ENCODE assay signal across 19 cellular contexts in the genomic region with DNA sequence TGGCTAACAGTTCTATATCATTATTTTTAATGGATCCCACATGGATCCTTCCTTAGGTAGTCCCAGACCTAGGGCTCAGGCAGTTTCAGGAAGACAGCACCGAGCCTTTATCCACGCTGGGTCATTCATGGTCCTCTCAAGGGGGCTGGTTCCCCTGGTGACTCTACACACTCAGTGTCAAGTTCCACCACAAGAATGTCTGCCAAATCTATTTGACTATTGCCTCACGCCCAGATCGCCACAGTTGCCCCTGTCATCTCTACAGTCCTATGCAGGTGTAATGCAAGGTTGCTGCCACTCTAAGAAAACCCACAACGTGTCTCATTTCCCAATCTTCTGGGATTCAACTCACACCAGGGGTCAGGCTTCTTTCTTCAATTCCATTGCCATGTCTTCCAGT. TPM values are rescaled to one million over a fixed set of nuclear protein-coding genes. Genes with fewer than 3 reads are reported as not detected.
"Had no signal": no experiment of that assay in that cellular context is flagged by ENCODE, and none has a peak within 500 bp of the region (broad histone marks: within the 10 kb centered on the region; RNA-seq: fewer than 3 reads in every experiment).

No MANE protein-coding gene starts in this region.

- H3K4me3 Mint-ChIP-seq: activated CD4-positive, alpha-beta T cell treated with anti-CD3 and anti-CD28 coated beads, Interleukin-2, amount 10 ng/mL, durations not matched to agents 7 days and 5 days; activated naive CD4-positive, alpha-beta T cell treated with anti-CD3 and anti-CD28 coated beads for 36 hours; activated T-cell treated with anti-CD3 and anti-CD28 coated beads, Interleukin-2, amount 50 U/mL, for 4 hours; memory B cell; naive B cell; neural crest cell had no signal

- H3K9me3 Mint-ChIP-seq: activated CD4-positive, alpha-beta T cell treated with anti-CD3 and anti-CD28 coated beads, Interleukin-2, amount 10 ng/mL, durations not matched to agents 7 days and 5 days had no signal

- H3K36me3 ChIP-seq: prostate gland, transverse colon, vagina had no signal

- H3K9me3 ChIP-seq: body of pancreas, prostate gland, vagina had no signal

- H3K4me1 Mint-ChIP-seq: activated CD4-positive, alpha-beta T cell treated with anti-CD3 and anti-CD28 coated beads, Interleukin-2, amount 10 ng/mL, durations not matched to agents 7 days and 5 days had no signal

- H3K4me3 ChIP-seq: body of pancreas, prostate gland, skin epidermis, transverse colon, vagina had no signal

- H3K27ac ChIP-seq: body of pancreas, prostate gland, skin epidermis, transverse colon, vagina had no signal

- DNase-seq: activated CD4-positive, alpha-beta T cell treated with anti-CD3 and anti-CD28 coated beads, Interleukin-2, amount 10 ng/mL, durations not matched to agents 7 days and 5 days; activated CD8-positive, alpha-beta memory T cell treated with anti-CD3 and anti-CD28 coated beads, Interleukin-2, amount 50 U/mL, for 4 hours; activated naive CD4-positive, alpha-beta T cell treated with anti-CD3 and anti-CD28 coated beads for 36 hours; activated T-cell treated with anti-CD3 and anti-CD28 coated beads, Interleukin-2, amount 50 U/mL, for 4 hours; body of pancreas; left ventricle myocardium superior; naive B cell; right cardiac atrium; stimulated activated naive CD8-positive, alpha-beta T cell treated with anti-CD3 and anti-CD28 coated beads, Interleukin-15, Interleukin-2, amounts not matched to agents 100 U/mL and 50 U/mL, for 24 hours; T-helper 9 cell; transverse colon had no signal

- ATAC-seq: activated CD4-positive, CD25-positive, alpha-beta regulatory T cell treated with anti-CD3 and anti-CD28 coated beads, Interleukin-2, amount 50 U/mL, for 24 hours; activated T-cell treated with anti-CD3 and anti-CD28 coated beads, Interleukin-2, amount 50 U/mL, for 4 hours; body of pancreas; esophagus mucosa; left ventricle myocardium superior; right cardiac atrium; stimulated activated naive CD8-positive, alpha-beta T cell treated with anti-CD3 and anti-CD28 coated beads, Interleukin-15, Interleukin-2, amounts not matched to agents 100 U/mL and 50 U/mL, for 24 hours had no signal

- H3K27me3 ChIP-seq: body of pancreas, transverse colon, vagina had no signal

- H3K27ac Mint-ChIP-seq: activated CD4-positive, alpha-beta T cell treated with anti-CD3 and anti-CD28 coated beads, Interleukin-2, amount 10 ng/mL, durations not matched to agents 7 days and 5 days; activated naive CD4-positive, alpha-beta T cell treated with anti-CD3 and anti-CD28 coated beads for 36 hours; memory B cell; naive B cell had no signal

RNA-seq across cellular contexts. Expression of a gene that starts 8.0 kb away (rescaled TPM):
- total RNA-seq: activated CD4-positive, alpha-beta T cell treated with anti-CD3 and anti-CD28 coated beads, Interleukin-2, amount 10 ng/mL, durations not matched to agents 7 days and 5 days; activated naive CD4-positive, alpha-beta T cell treated with anti-CD3 and anti-CD28 coated beads for 36 hours; activated T-cell treated with anti-CD3 and anti-CD28 coated beads, Interleukin-2, amount 50 U/mL, for 4 hours; neural crest cell; osteocyte had no signal
